ENCODE assay signal across 8 cellular contexts in genomic region chr5:97183930-97184213, GRCh38. TPM values are rescaled to one million over a fixed set of nuclear protein-coding genes. Genes with fewer than 3 reads are reported as not detected.
DNase-seq lines count a peak whose midpoint lies in the region; ATAC-seq and TF ChIP-seq lines count a peak whose summit lies in the region.

No MANE protein-coding gene starts in this region.

- intact Hi-C loops in activated naive CD4-positive, alpha-beta T cell treated with anti-CD3 and anti-CD28 coated beads for 36 hours (cut with micrococcal nuclease), result loop anchor here (1.0 to 10.0 kb wide), 14 partner anchors 19 to 1849 kb away; partner anchors contain the start of genes CAST, CHD1, ELL2 and RFESD
- intact Hi-C loops in body of pancreas (cut with DNase I), result no loop called here
- intact Hi-C loops in transverse colon (cut with DNase I; ENCODE audit: low total_unique reads), result no loop called here

- H3K4me3 Mint-ChIP-seq in activated naive CD4-positive, alpha-beta T cell treated with anti-CD3 and anti-CD28 coated beads for 36 hours, result peak overlapping the region; percentile 93

- H3K27me3 ChIP-seq in body of pancreas (no peaks in the 10 kb centered on the region), lung (ENCODE audit: control insufficient read depth, insufficient read depth) (no peaks in the 10 kb centered on the region), transverse colon (no peaks in the 10 kb centered on the region)

- H3K9me3 ChIP-seq in body of pancreas (no peaks in the 10 kb centered on the region), lung (ENCODE audit: control insufficient read depth in 2 of 2, insufficient read depth in 1 of 2, low read length in 1 of 2) (no peaks in the 10 kb centered on the region), transverse colon (no peaks in the 10 kb centered on the region)

- H3K4me1 ChIP-seq in body of pancreas (peaks cover 33% of the 10 kb centered on the region), lung (ENCODE audit: control insufficient read depth in 2 of 2, insufficient read depth in 2 of 2, low read length in 2 of 2) (peaks cover 1 to 14% of the 10 kb centered on the region in 2 donors), transverse colon (peaks cover 14 to 31% (median 17%) of the 10 kb centered on the region in 4 donors)

- peaks cover 33% of the 10 kb centered on the region for H3K4me1 Mint-ChIP-seq in activated naive CD4-positive, alpha-beta T cell treated with anti-CD3 and anti-CD28 coated beads for 36 hours (ENCODE audit: low read depth)

- peaks cover 15% of the 10 kb centered on the region for H3K36me3 Mint-ChIP-seq in activated naive CD4-positive, alpha-beta T cell treated with anti-CD3 and anti-CD28 coated beads for 36 hours (ENCODE audit: low read depth)

- CTCF ChIA-PET in activated naive CD4-positive, alpha-beta T cell treated with anti-CD3 and anti-CD28 coated beads for 36 hours (lab: Charles Lee), result interaction anchor here (0.7 to 0.8 kb wide), 3 partner anchors 22 to 118 kb away, joined by 3 read pairs; partner anchors contain the start of gene LIX1

- DNase-seq in activated naive CD4-positive, alpha-beta T cell treated with anti-CD3 and anti-CD28 coated beads for 36 hours, result no peak
- no peak for DNase-seq in activated naive CD4-positive, alpha-beta T cell (lab: John Stamatoyannopoulos, UW)
- DNase-seq in body of pancreas (no peak), lung (ENCODE audit: low spot score) (no peak), transverse colon (no peak), DMS 273 treated with DMSO at 0.1 percent for 48 hours (lab: John Stamatoyannopoulos, UW) (no peak), HuH-7 (ENCODE audit: low spot score) (no peak)

- TF ChIP-seq CTCF in body of pancreas (IDR thresholded peaks at IDR 0.05) (no peak), lung (IDR thresholded peaks at IDR 0.05; ENCODE audit: control extremely low read depth, extremely low read depth) (no peak), transverse colon (IDR thresholded peaks at IDR 0.05) (no peak)

- 39 to 45% methylated on average over 6 of the region's 6 CpGs for WGBS in body of pancreas, 2 donors
- 37 to 57% methylated on average over 6 of the region's 6 CpGs for WGBS in lung, 2 donors
- WGBS in transverse colon (ENCODE audit: low coverage in 1 of 2), 2 donors, result 38% methylated on average over 6 of the region's 6 CpGs; no CpG with 5 or more reads in 1 of the 2 donors

- ATAC-seq in body of pancreas (no peak), lung (ENCODE audit: insufficient read depth, low FRiP score) (no peak), GM18505 (IDR thresholded peaks at IDR 0.05; ENCODE audit: unreplicated experiment) (no peak)

- TF ChIP-seq EP300 in transverse colon (IDR thresholded peaks at IDR 0.05; ENCODE audit: low read depth), result no peak

- in situ Hi-C loops in transverse colon (cut with MboI; ENCODE audit: low pct_ligation_motif_present in 1 of 4, low pct_unique_long_range_greater_than_20kb in 1 of 4, low sequenced_read_pairs in 3 of 4), result loop anchor here in 2 of 4 donors (25.0 kb wide), 2 partner anchors 1578 to 1853 kb away; partner anchors contain the start of gene RGMB (in 1 of the 2)

- H3K9me3 Mint-ChIP-seq in activated naive CD4-positive, alpha-beta T cell treated with anti-CD3 and anti-CD28 coated beads for 36 hours, result peaks cover 1% of the 10 kb centered on the region

- H3K27ac ChIP-seq in body of pancreas, result peak overlapping the region; percentile 90 to 95 (median 91)
- peak overlapping the region; percentile 79 to 92 for H3K27ac ChIP-seq in lung (ENCODE audit: low read depth in 1 of 2, low read length in 1 of 2)
- peak overlapping the region; percentile 89 to 93 (median 92) for H3K27ac ChIP-seq in transverse colon

- peak overlapping the region; percentile 99 for H3K27ac Mint-ChIP-seq in activated naive CD4-positive, alpha-beta T cell treated with anti-CD3 and anti-CD28 coated beads for 36 hours

- TF ChIP-seq POLR2A in body of pancreas (IDR thresholded peaks at IDR 0.05) (no peak), transverse colon (IDR thresholded peaks at IDR 0.05) (peak; percentile 0), GM18505 (IDR thresholded peaks at IDR 0.05; ENCODE audit: borderline replicate concordance, extremely low read depth, insufficient read depth, insufficient read length) (no peak)

- peaks cover 0 to under 1% of the 10 kb centered on the region in 2 donors for H3K36me3 ChIP-seq in body of pancreas (replicated peaks in 1 of 2; ENCODE audit: insufficient read depth in 1 of 2, low read depth in 2 of 2)
- H3K36me3 ChIP-seq in lung (ENCODE audit: control insufficient read depth in 2 of 2, insufficient read depth in 2 of 2, low read length in 2 of 2), result peaks cover 1 to 2% of the 10 kb centered on the region in 2 donors
- H3K36me3 ChIP-seq in transverse colon, result peaks cover 0 to 6% (median 3%) of the 10 kb centered on the region in 4 donors

- H3K4me3 ChIP-seq in body of pancreas (peak overlapping the region in 1 of 2 donors; percentile 0), lung (peak overlapping the region; percentile 22), transverse colon (peak overlapping the region; percentile 67 to 83 (median 74))

- H3K27me3 Mint-ChIP-seq in activated naive CD4-positive, alpha-beta T cell treated with anti-CD3 and anti-CD28 coated beads for 36 hours (ENCODE audit: low read depth), result no peaks in the 10 kb centered on the region

RNA-seq across cellular contexts. Expression of gene RIOK2, which starts 0.8 kb away (rescaled TPM):
- total RNA-seq in activated naive CD4-positive, alpha-beta T cell treated with anti-CD3 and anti-CD28 coated beads for 36 hours, result 10 to 100 TPM; 29.1 to 32.0 TPM
- total RNA-seq in body of pancreas, result 10 to 100 TPM in 1 of 2 donors, 1 to 10 TPM in 1; 7.3 to 16.9 TPM
- 10 to 100 TPM; 18.8 to 49.8 TPM for total RNA-seq in lung
- 10 to 100 TPM in 1 of 2 donors, 1 to 10 TPM in 1; 6.9 to 20.4 TPM for polyA plus RNA-seq in lung
- 100 to 1,000 TPM in 1 of 4 donors, 10 to 100 TPM in 3; 19.3 to 119 (median 23.4) TPM for total RNA-seq in transverse colon

RNA-seq across cellular contexts. Expression of gene LIX1, which starts 41.5 kb away (rescaled TPM):
- total RNA-seq in activated naive CD4-positive, alpha-beta T cell treated with anti-CD3 and anti-CD28 coated beads for 36 hours, result not detected
- total RNA-seq in body of pancreas (under 1 TPM in 1 of 2 donors, not detected in 1; 0.26 TPM), lung (under 1 TPM in 1 of 2 donors, not detected in 1; 0.11 TPM), transverse colon (under 1 TPM in 2 of 4 donors, not detected in 2; 0.16 to 0.41 TPM)
- polyA plus RNA-seq in lung, result not detected
